Comparison of ENCODE assay signal across 29 cellular contexts in the genomic region with DNA sequence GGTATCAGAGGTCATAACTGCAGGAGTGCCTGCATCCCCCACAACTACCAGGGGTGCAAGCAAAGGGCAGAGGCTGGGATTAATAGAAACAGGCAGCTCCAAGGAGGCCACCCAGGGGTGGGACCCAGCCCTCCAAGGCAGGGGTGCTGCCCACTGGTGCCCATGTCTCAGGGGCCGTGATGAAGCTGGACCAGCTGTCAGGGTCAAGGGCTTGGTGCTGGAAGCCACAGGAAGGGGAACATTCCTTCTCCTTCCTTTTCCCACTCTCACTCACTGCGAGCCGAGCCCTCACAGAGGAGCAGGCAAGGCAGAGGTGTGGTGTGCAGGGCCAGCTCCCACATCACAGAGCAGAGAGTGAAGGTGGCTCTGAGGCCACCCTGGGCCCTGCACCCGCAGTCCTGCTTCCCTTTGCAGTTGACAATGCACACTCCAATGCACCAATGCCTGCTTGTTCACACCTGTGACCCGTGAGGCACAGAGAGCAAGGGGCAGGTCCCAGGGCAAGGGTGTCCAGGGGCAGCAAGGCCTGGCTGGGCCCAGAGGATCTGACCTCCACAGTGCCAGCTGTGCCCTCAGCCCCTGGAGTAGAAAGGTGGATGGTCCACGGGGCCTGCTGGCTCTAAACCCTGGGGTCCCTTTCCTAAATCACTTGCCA. TPM values are rescaled to one million over a fixed set of nuclear protein-coding genes. Genes with fewer than 3 reads are reported as not detected.
"Had no signal": no experiment of that assay in that cellular context is flagged by ENCODE, and none has a peak within 500 bp of the region (broad histone marks: within the 10 kb centered on the region; RNA-seq: fewer than 3 reads in every experiment).

No MANE protein-coding gene starts in this region.

- H3K27ac Mint-ChIP-seq: activated B cell treated with CpG ODN at 0.5 μM for 24 hours; activated CD4-positive, alpha-beta memory T cell treated with anti-CD3 and anti-CD28 coated beads, Interleukin-2, amount 10 ng/mL, durations not matched to agents 7 days and 5 days; activated CD4-positive, alpha-beta T cell treated with anti-CD3 and anti-CD28 coated beads, Interleukin-2, amount 10 ng/mL, durations not matched to agents 7 days and 5 days; activated naive CD4-positive, alpha-beta T cell treated with anti-CD3 and anti-CD28 coated beads for 36 hours; activated naive CD8-positive, alpha-beta T cell had no signal

- H3K36me3 ChIP-seq: Peyer's patch had no signal

- H3K27ac ChIP-seq: Peyer's patch had no signal

- H3K27me3 ChIP-seq: Peyer's patch had no signal

- H3K9me3 ChIP-seq: Peyer's patch had no signal

- DNase-seq: activated B cell treated with CpG ODN at 0.5 μM for 24 hours; activated CD4-positive, alpha-beta memory T cell treated with anti-CD3 and anti-CD28 coated beads, Interleukin-2, amount 10 ng/mL, durations not matched to agents 7 days and 5 days; activated CD4-positive, alpha-beta T cell treated with anti-CD3 and anti-CD28 coated beads, Interleukin-2, amount 10 ng/mL, durations not matched to agents 7 days and 5 days; activated gamma-delta T cell; activated naive CD4-positive, alpha-beta T cell treated with anti-CD3 and anti-CD28 coated beads for 36 hours; activated T-cell treated with anti-CD3 and anti-CD28 coated beads for 4 hours; activated T-cell treated with anti-CD3 and anti-CD28 coated beads, Interleukin-2, amount 50 U/mL, for 48 hours; amygdala; Karpas-422; MM.1S; NCI-H1105 treated with DMSO at 0.1 percent for 48 hours; NCI-H1436 treated with DMSO at 0.1 percent for 48 hours; NCI-H187; NCI-H2081 treated with DMSO at 0.1 percent for 48 hours; NCI-H446 treated with DMSO at 0.1 percent for 48 hours; NCI-H526 treated with DMSO at 0.1 percent for 48 hours; NCI-H82; NK-92 treated with Interleukin-12 subunit alpha and Interleukin-12 subunit beta, amount 100 ng/mL, for 24 hours; Peyer's patch; SIG-M5; T-helper 2 cell; T1000 had no signal

- FAIRE-seq: astrocyte, K562, TTC549 had no signal

- H3K4me3 Mint-ChIP-seq: activated B cell treated with CpG ODN at 0.5 μM for 24 hours; activated CD4-positive, alpha-beta memory T cell treated with anti-CD3 and anti-CD28 coated beads, Interleukin-2, amount 10 ng/mL, durations not matched to agents 7 days and 5 days; activated CD4-positive, alpha-beta T cell treated with anti-CD3 and anti-CD28 coated beads, Interleukin-2, amount 10 ng/mL, durations not matched to agents 7 days and 5 days; activated naive CD4-positive, alpha-beta T cell treated with anti-CD3 and anti-CD28 coated beads for 36 hours; activated naive CD8-positive, alpha-beta T cell; activated T-helper 17 cell treated with anti-CD3 and anti-CD28 coated beads, Interleukin-2, amount 50 U/mL, for 72 hours had no signal

- H3K36me3 Mint-ChIP-seq: activated naive CD8-positive, alpha-beta T cell; brain had no signal

- H3K9me3 Mint-ChIP-seq: activated B cell treated with CpG ODN at 0.5 μM for 24 hours; activated CD4-positive, alpha-beta memory T cell treated with anti-CD3 and anti-CD28 coated beads, Interleukin-2, amount 10 ng/mL, durations not matched to agents 7 days and 5 days; activated CD4-positive, alpha-beta T cell treated with anti-CD3 and anti-CD28 coated beads, Interleukin-2, amount 10 ng/mL, durations not matched to agents 7 days and 5 days; activated naive CD4-positive, alpha-beta T cell treated with anti-CD3 and anti-CD28 coated beads for 36 hours; activated T-helper 17 cell treated with anti-CD3 and anti-CD28 coated beads, Interleukin-2, amount 50 U/mL, for 72 hours had no signal

- ATAC-seq: activated T-helper 17 cell treated with anti-CD3 and anti-CD28 coated beads, Interleukin-2, amount 50 U/mL, for 72 hours; K562 had no signal

- H3K4me3 ChIP-seq: K562, Peyer's patch had no signal

- H3K4me1 Mint-ChIP-seq: activated B cell treated with CpG ODN at 0.5 μM for 24 hours; activated CD4-positive, alpha-beta memory T cell treated with anti-CD3 and anti-CD28 coated beads, Interleukin-2, amount 10 ng/mL, durations not matched to agents 7 days and 5 days; activated CD4-positive, alpha-beta T cell treated with anti-CD3 and anti-CD28 coated beads, Interleukin-2, amount 10 ng/mL, durations not matched to agents 7 days and 5 days; activated T-helper 17 cell treated with anti-CD3 and anti-CD28 coated beads, Interleukin-2, amount 50 U/mL, for 72 hours had no signal

- H3K27me3 Mint-ChIP-seq: activated CD4-positive, alpha-beta memory T cell treated with anti-CD3 and anti-CD28 coated beads, Interleukin-2, amount 10 ng/mL, durations not matched to agents 7 days and 5 days; activated naive CD8-positive, alpha-beta T cell; activated T-helper 17 cell treated with anti-CD3 and anti-CD28 coated beads, Interleukin-2, amount 50 U/mL, for 72 hours had no signal

RNA-seq across cellular contexts. Expression of a gene that starts 28.7 kb away (rescaled TPM):
- total RNA-seq: activated B cell treated with CpG ODN at 0.5 μM for 24 hours; activated CD4-positive, alpha-beta memory T cell treated with anti-CD3 and anti-CD28 coated beads, Interleukin-2, amount 10 ng/mL, durations not matched to agents 7 days and 5 days; activated CD4-positive, alpha-beta T cell treated with anti-CD3 and anti-CD28 coated beads, Interleukin-2, amount 10 ng/mL, durations not matched to agents 7 days and 5 days; activated CD8-positive, alpha-beta memory T cell treated with anti-CD3 and anti-CD28 coated beads for 36 hours; activated naive CD4-positive, alpha-beta T cell treated with anti-CD3 and anti-CD28 coated beads for 36 hours; activated T-helper 17 cell treated with anti-CD3 and anti-CD28 coated beads, Interleukin-2, amount 50 U/mL, for 72 hours had no signal
- polyA plus RNA-seq: K562 had no signal

RNA-seq across cellular contexts. Expression of a gene that starts 50.6 kb away (rescaled TPM):
- total RNA-seq: activated B cell treated with CpG ODN at 0.5 μM for 24 hours; activated CD4-positive, alpha-beta memory T cell treated with anti-CD3 and anti-CD28 coated beads, Interleukin-2, amount 10 ng/mL, durations not matched to agents 7 days and 5 days; activated CD4-positive, alpha-beta T cell treated with anti-CD3 and anti-CD28 coated beads, Interleukin-2, amount 10 ng/mL, durations not matched to agents 7 days and 5 days; activated CD8-positive, alpha-beta memory T cell treated with anti-CD3 and anti-CD28 coated beads for 36 hours; activated naive CD4-positive, alpha-beta T cell treated with anti-CD3 and anti-CD28 coated beads for 36 hours; activated T-helper 17 cell treated with anti-CD3 and anti-CD28 coated beads, Interleukin-2, amount 50 U/mL, for 72 hours; astrocyte; K562; Peyer's patch had no signal
- polyA plus RNA-seq: K562 had no signal
